Comparison of ENCODE assay signal across 32 cellular contexts in the genomic region with DNA sequence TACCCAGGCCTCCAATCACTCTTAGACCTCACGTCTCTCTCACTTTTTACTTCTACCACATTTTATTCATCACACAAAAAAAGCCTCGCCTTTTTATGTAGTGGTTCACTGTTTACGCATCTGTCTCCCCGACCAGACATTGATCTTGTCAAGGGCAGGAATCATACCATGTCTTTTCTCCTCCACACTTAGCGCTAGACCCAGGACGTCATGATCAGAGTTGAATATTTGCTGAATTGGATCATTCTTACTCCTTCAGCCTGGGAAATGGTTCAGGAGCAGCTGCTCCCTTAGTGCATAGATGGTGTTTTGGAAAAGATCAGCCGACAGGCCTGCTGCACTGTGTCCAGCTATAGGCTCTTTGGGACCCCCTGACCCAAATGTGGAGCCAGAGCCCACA.
"Had no signal": no experiment of that assay in that cellular context is flagged by ENCODE, and none has a peak within 500 bp of the region (broad histone marks: within the 10 kb centered on the region; RNA-seq: fewer than 3 reads in every experiment).

No MANE protein-coding gene starts in this region.

- H3K36me3 ChIP-seq: breast epithelium, esophagus squamous epithelium, heart right ventricle, left ventricle myocardium inferior, right atrium auricular region, stomach, thyroid gland, upper lobe of left lung, WERI-Rb-1 had no signal

- H3K4me1 Mint-ChIP-seq: activated CD4-positive, alpha-beta T cell treated with anti-CD3 and anti-CD28 coated beads, Interleukin-2, amount 10 ng/mL, durations not matched to agents 24 days and 14 days; activated naive CD4-positive, alpha-beta T cell treated with anti-CD3 and anti-CD28 coated beads, Interleukin-2, amount 50 U/mL, for 24 hours; activated naive CD8-positive, alpha-beta T cell treated with anti-CD3 and anti-CD28 coated beads, Interleukin-2, amount 50 U/mL, for 24 hours; activated T-helper 17 cell treated with anti-CD3 and anti-CD28 coated beads, Interleukin-2, amount 50 U/mL, for 72 hours; naive thymus-derived CD4-positive, alpha-beta T cell; stimulated activated naive B cell treated with anti-CD40 and anti-IgM and Interleukin-4, amounts not matched to agents 10 μg/mL and 1 μg/mL and 100 μg/mL, for 72 hours had no signal

- H2AFZ ChIP-seq: parathyroid adenoma had no signal

- ATAC-seq: activated CD4-positive, CD25-positive, alpha-beta regulatory T cell treated with anti-CD3 and anti-CD28 coated beads, Interleukin-2, amount 50 U/mL, for 24 hours; activated naive CD8-positive, alpha-beta T cell treated with anti-CD3 and anti-CD28 coated beads, Interleukin-2, amount 50 U/mL, for 24 hours; activated T-helper 17 cell treated with anti-CD3 and anti-CD28 coated beads, Interleukin-2, amount 50 U/mL, for 72 hours; foreskin keratinocyte; naive thymus-derived CD4-positive, alpha-beta T cell had no signal

- H3K27ac Mint-ChIP-seq: activated CD4-positive, alpha-beta memory T cell treated with anti-CD3 and anti-CD28 coated beads for 36 hours; activated CD4-positive, alpha-beta T cell treated with anti-CD3 and anti-CD28 coated beads, Interleukin-2, amount 10 ng/mL, durations not matched to agents 24 days and 14 days; activated naive CD4-positive, alpha-beta T cell treated with anti-CD3 and anti-CD28 coated beads, Interleukin-2, amount 50 U/mL, for 24 hours; activated naive CD8-positive, alpha-beta T cell treated with anti-CD3 and anti-CD28 coated beads, Interleukin-2, amount 50 U/mL, for 24 hours; activated T-helper 17 cell treated with anti-CD3 and anti-CD28 coated beads, Interleukin-2, amount 50 U/mL, for 72 hours; dendritic cell treated with granulocyte-macrophage colony-stimulating factor and Interleukin-4, amounts not matched to agents 40 ng/mL and 50 ng/mL, for 4 days; naive thymus-derived CD4-positive, alpha-beta T cell; stimulated activated naive B cell treated with anti-CD40 and anti-IgM and Interleukin-4, amounts not matched to agents 10 μg/mL and 1 μg/mL and 100 μg/mL, for 72 hours; T-helper 1 cell treated with Interleukin-12 subunit alpha and Interleukin-12 subunit beta and Interleukin-4 antibody, amounts not matched to agents 30 μg/mL and 1 μg/mL, for 36 hours had no signal

- H3K9me3 ChIP-seq: breast epithelium, esophagus squamous epithelium, heart right ventricle, left ventricle myocardium inferior, right atrium auricular region, stomach, thyroid gland, upper lobe of left lung had no signal

- H3K4me3 Mint-ChIP-seq: activated CD4-positive, alpha-beta memory T cell treated with anti-CD3 and anti-CD28 coated beads for 36 hours; activated CD4-positive, alpha-beta T cell treated with anti-CD3 and anti-CD28 coated beads, Interleukin-2, amount 10 ng/mL, durations not matched to agents 24 days and 14 days; activated naive CD4-positive, alpha-beta T cell treated with anti-CD3 and anti-CD28 coated beads, Interleukin-2, amount 50 U/mL, for 24 hours; activated naive CD8-positive, alpha-beta T cell treated with anti-CD3 and anti-CD28 coated beads, Interleukin-2, amount 50 U/mL, for 24 hours; activated T-helper 17 cell treated with anti-CD3 and anti-CD28 coated beads, Interleukin-2, amount 50 U/mL, for 72 hours; dendritic cell treated with granulocyte-macrophage colony-stimulating factor and Interleukin-4, amounts not matched to agents 40 ng/mL and 50 ng/mL, for 4 days; naive thymus-derived CD4-positive, alpha-beta T cell; stimulated activated naive B cell treated with anti-CD40 and anti-IgM and Interleukin-4, amounts not matched to agents 10 μg/mL and 1 μg/mL and 100 μg/mL, for 72 hours; T-helper 1 cell treated with Interleukin-12 subunit alpha and Interleukin-12 subunit beta and Interleukin-4 antibody, amounts not matched to agents 30 μg/mL and 1 μg/mL, for 36 hours had no signal

- H3K27me3 ChIP-seq: breast epithelium, esophagus squamous epithelium, foreskin keratinocyte, right atrium auricular region, stomach, thyroid gland, upper lobe of left lung had no signal

- H3K4me3 ChIP-seq: breast epithelium, esophagus squamous epithelium, heart right ventricle, left ventricle myocardium inferior, lung, right atrium auricular region, stomach, thyroid gland, upper lobe of left lung had no signal

- H3K36me3 Mint-ChIP-seq: activated CD4-positive, alpha-beta memory T cell treated with anti-CD3 and anti-CD28 coated beads for 36 hours; activated naive CD4-positive, alpha-beta T cell treated with anti-CD3 and anti-CD28 coated beads, Interleukin-2, amount 50 U/mL, for 24 hours; naive thymus-derived CD4-positive, alpha-beta T cell; stimulated activated naive B cell treated with anti-CD40 and anti-IgM and Interleukin-4, amounts not matched to agents 10 μg/mL and 1 μg/mL and 100 μg/mL, for 72 hours had no signal

- H3K27ac ChIP-seq: breast epithelium, epithelial cell of prostate, esophagus squamous epithelium, foreskin keratinocyte, heart right ventricle, left ventricle myocardium inferior, parathyroid adenoma, right atrium auricular region, stomach, thyroid gland, upper lobe of left lung, WERI-Rb-1 had no signal

- H3K9ac ChIP-seq: parathyroid adenoma had no signal

- H3K9me3 Mint-ChIP-seq: activated CD4-positive, alpha-beta memory T cell treated with anti-CD3 and anti-CD28 coated beads for 36 hours; activated CD4-positive, alpha-beta T cell treated with anti-CD3 and anti-CD28 coated beads, Interleukin-2, amount 10 ng/mL, durations not matched to agents 24 days and 14 days; activated naive CD4-positive, alpha-beta T cell treated with anti-CD3 and anti-CD28 coated beads, Interleukin-2, amount 50 U/mL, for 24 hours; activated naive CD8-positive, alpha-beta T cell treated with anti-CD3 and anti-CD28 coated beads, Interleukin-2, amount 50 U/mL, for 24 hours; T-helper 1 cell treated with Interleukin-12 subunit alpha and Interleukin-12 subunit beta and Interleukin-4 antibody, amounts not matched to agents 30 μg/mL and 1 μg/mL, for 36 hours had no signal

- H3K79me2 ChIP-seq: parathyroid adenoma had no signal

- H3K4me1 ChIP-seq: breast epithelium, esophagus squamous epithelium, foreskin keratinocyte, left ventricle myocardium inferior, parathyroid adenoma, right atrium auricular region, stomach, thyroid gland, upper lobe of left lung had no signal

- H3K27me3 Mint-ChIP-seq: activated CD4-positive, alpha-beta memory T cell treated with anti-CD3 and anti-CD28 coated beads for 36 hours had no signal

- DNase-seq: activated CD4-positive, alpha-beta memory T cell treated with anti-CD3 and anti-CD28 coated beads for 36 hours; activated CD4-positive, alpha-beta T cell treated with anti-CD3 and anti-CD28 coated beads, Interleukin-2, amount 10 ng/mL, durations not matched to agents 24 days and 14 days; activated CD8-positive, alpha-beta memory T cell treated with anti-CD3 and anti-CD28 coated beads, Interleukin-2, amount 50 U/mL, for 4 hours; activated naive CD8-positive, alpha-beta T cell treated with anti-CD3 and anti-CD28 coated beads, Interleukin-2, amount 50 U/mL, for 24 hours; activated T-cell treated with anti-CD3 and anti-CD28 coated beads, Interleukin-2, amount 50 U/mL, for 1 hour; central memory CD4-positive, alpha-beta T cell; effector CD4-positive, alpha-beta T cell; esophagus squamous epithelium; foreskin keratinocyte; heart right ventricle; islet precursor cell; left ventricle myocardium inferior; naive thymus-derived CD4-positive, alpha-beta T cell; stimulated activated CD4-positive, alpha-beta T cell treated with anti-CD3 and anti-CD28 coated beads, Interleukin-15, amount 100 ng/mL, for 24 hours; stimulated activated CD4-positive, alpha-beta T cell treated with anti-CD3 and anti-CD28 coated beads, Interleukin-2, amount 100 ng/mL, for 24 hours; stimulated activated naive B cell treated with anti-CD40 and anti-IgM and Interleukin-4, amounts not matched to agents 10 μg/mL and 1 μg/mL and 100 μg/mL, for 72 hours; stomach; SW 1271; T1000; thyroid gland; upper lobe of left lung; WERI-Rb-1 had no signal
